17 cellular contexts compared by ENCODE assay signal in the genomic region with DNA sequence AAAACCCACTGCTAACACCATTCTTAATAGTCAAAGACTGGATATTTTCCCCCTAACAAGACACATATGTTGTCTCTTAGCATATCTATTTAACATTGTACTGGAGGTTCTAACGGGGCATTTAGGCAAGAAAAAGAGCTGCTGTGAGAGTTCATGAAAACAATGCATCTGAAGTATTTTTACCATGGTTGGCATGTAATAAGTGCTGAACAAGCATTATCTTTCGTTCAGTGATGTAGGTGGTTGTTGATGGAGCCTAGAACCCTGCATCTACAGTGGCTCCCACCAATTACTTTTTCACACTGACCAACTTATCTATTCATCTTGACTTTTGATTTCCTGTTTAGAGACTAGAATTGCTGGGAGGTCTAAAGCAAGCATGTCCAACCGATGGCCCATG. TPM values are rescaled to one million over a fixed set of nuclear protein-coding genes. Genes with fewer than 3 reads are reported as not detected.
DNase-seq lines count a peak whose midpoint lies in the region; ATAC-seq, FAIRE-seq and TF ChIP-seq lines count a peak whose summit lies in the region.
"Had no signal": no experiment of that assay in that cellular context is flagged by ENCODE, and none has a peak within 500 bp of the region (broad histone marks: within the 10 kb centered on the region; RNA-seq: fewer than 3 reads in every experiment).

No MANE protein-coding gene starts in this region.

- peaks cover 6% of the 10 kb centered on the region for H3K36me3 Mint-ChIP-seq in activated naive CD4-positive, alpha-beta T cell treated with anti-CD3 and anti-CD28 coated beads, Interleukin-2, amount 50 U/mL, for 24 hours

- H3K79me2 ChIP-seq in OCI-LY7 (ENCODE audit: insufficient read depth, low read depth, low read length), result peaks cover 94% of the 10 kb centered on the region
- H3K79me2 ChIP-seq in H1 (ENCODE audit: control insufficient read depth in 1 of 2, insufficient read depth in 2 of 2, low read length in 2 of 2), result peaks cover 0 to 7% of the 10 kb centered on the region in 2 experiments; a peak in 1 of 4 replicates

- peak overlapping the region; percentile 57 for H3K4me2 ChIP-seq in OCI-LY7 (ENCODE audit: low read length)
- H3K4me2 ChIP-seq in H1 (ENCODE audit: insufficient read depth in 1 of 2, low read depth in 2 of 2, low read length in 2 of 2), result no peak overlapping the region

- TF ChIP-seq RAD21 in H1 (IDR thresholded peaks at IDR 0.05 in 1 of 2, conservative IDR thresholded peaks at IDR 0.05 in 1 of 2; ENCODE audit: low read depth in 2 of 2, low read length in 2 of 2), result no peak

- H2AK5ac ChIP-seq in H1 (ENCODE audit: low read depth, low read length), result no peak overlapping the region

- H4K8ac ChIP-seq in H1 (ENCODE audit: extremely low read depth, insufficient read depth, low read length), result no peak overlapping the region

- BruUV-seq in OCI-LY7 (replicated peaks; lab: Mats Ljungman, UMichigan), result no TSS peak

- H3K4me3 ChIP-seq in OCI-LY7 (ENCODE audit: low read depth, low read length, poor library complexity, severe bottlenecking), result peak overlapping the region; percentile 10
- H3K4me3 ChIP-seq in H1 (ENCODE audit: extremely low read depth in 1 of 4, insufficient read depth in 2 of 4, low read depth in 3 of 4, low read length in 4 of 4), result no peak overlapping the region
- no peak overlapping the region for H3K4me3 ChIP-seq in upper lobe of left lung
- H3K4me3 ChIP-seq: heart right ventricle had no signal

- H2AFZ ChIP-seq in OCI-LY7 (ENCODE audit: low read length) (no peak overlapping the region), H1 (ENCODE audit: low read length) (no peak overlapping the region)

- H3K9me3 ChIP-seq in OCI-LY7 (ENCODE audit: low read length) (no peaks in the 10 kb centered on the region), H1 (ENCODE audit: insufficient read depth in 2 of 2, low read depth in 1 of 2, low read length in 1 of 2) (no peaks in the 10 kb centered on the region), upper lobe of left lung (no peaks in the 10 kb centered on the region)

- peak overlapping the region; percentile 84 for H3K27ac Mint-ChIP-seq in activated naive CD4-positive, alpha-beta T cell treated with anti-CD3 and anti-CD28 coated beads, Interleukin-2, amount 50 U/mL, for 24 hours

- H3K4me1 ChIP-seq in OCI-LY7 (ENCODE audit: insufficient read depth, low read length, poor library complexity, severe bottlenecking) (peaks cover 57% of the 10 kb centered on the region), H1 (replicated peaks in 1 of 4; ENCODE audit: control insufficient read depth in 3 of 4, insufficient read depth in 4 of 4, low read length in 3 of 4) (peaks cover 0 to 5% (median 4%) of the 10 kb centered on the region in 4 experiments; a peak in 2 of 7 replicates), upper lobe of left lung (peaks cover 80 to 93% (median 86%) of the 10 kb centered on the region in 4 donors)

- H2BK120ac ChIP-seq in H1 (replicated peaks; ENCODE audit: low read depth, low read length), result no peak overlapping the region

- TF ChIP-seq POLR2A in H1 (IDR thresholded peaks at IDR 0.05; ENCODE audit: control extremely low read depth in 1 of 2, low read depth in 2 of 2, low read length in 2 of 2) (no peak), upper lobe of left lung (IDR thresholded peaks at IDR 0.05) (no peak)

- no peak overlapping the region for H4K5ac ChIP-seq in H1 (ENCODE audit: insufficient read length, low read depth, low read length)

- CTCF ChIA-PET in OCI-LY7 (lab: Charles Lee; ENCODE audit: unreplicated experiment), result interaction anchor here (0.6 kb wide), 1 partner anchor 18 kb away, joined by 3 read pairs; no protein-coding TSS in a partner anchor
- CTCF ChIA-PET in H1 (lab: Charles Lee; ENCODE audit: partially characterized antibody), result interaction anchor here (0.6 kb wide), 1 partner anchor 63 kb away, joined by 3 read pairs; no protein-coding TSS in a partner anchor

- no peak overlapping the region for H3K14ac ChIP-seq in H1 (ENCODE audit: insufficient read length)

- no peak for TF ChIP-seq CTCF in OCI-LY7 (conservative IDR thresholded peaks at IDR 0.05; ENCODE audit: low read length)
- TF ChIP-seq CTCF in H1 (IDR thresholded peaks at IDR 0.05; ENCODE audit: control extremely low read depth in 1 of 3, insufficient read depth in 1 of 3, low read depth in 1 of 3, low read length in 3 of 3), result no peak
- no peak for TF ChIP-seq CTCF in upper lobe of left lung (IDR thresholded peaks at IDR 0.05)

- H2BK5ac ChIP-seq in H1 (ENCODE audit: low read depth, low read length), result no peak overlapping the region

- H3K27ac ChIP-seq in OCI-LY7 (ENCODE audit: low read depth, low read length, poor library complexity, severe bottlenecking) (peak overlapping the region; percentile 14), H1 (ENCODE audit: low read depth, low read length) (no peak overlapping the region), upper lobe of left lung (peak overlapping the region in 3 of 4 donors; percentile 7 to 99 (median 98))

- H3K79me1 ChIP-seq in H1 (ENCODE audit: low read depth, low read length), result no peaks in the 10 kb centered on the region

- H3K27me3 Mint-ChIP-seq in activated naive CD4-positive, alpha-beta T cell treated with anti-CD3 and anti-CD28 coated beads, Interleukin-2, amount 50 U/mL, for 24 hours, result no peaks in the 10 kb centered on the region

- 53% methylated on average over 3 of the region's 3 CpGs; no CpG with 5 or more reads in 1 of the 2 experiments for WGBS in H1 (ENCODE audit: extremely low coverage in 1 of 2, insufficient coverage in 1 of 2, insufficient read length in 1 of 2, insufficient replicate concordance in 2 of 2, low coverage in 1 of 2, low lambda C conversion rate in 2 of 2, missing lambda C conversion rate in 1 of 2), 2 experiments
- WGBS in upper lobe of left lung, 2 donors, result 51 to 52% methylated on average over 3 of the region's 3 CpGs

- POLR2A ChIA-PET in OCI-LY7 (lab: Charles Lee), result interaction anchor here (0.7 kb wide), 1 partner anchor 81 kb away, joined by 3 read pairs; no protein-coding TSS in a partner anchor
- POLR2A ChIA-PET in H1 (lab: Charles Lee; ENCODE audit: partially characterized antibody), result interaction anchor here (0.6 to 1.5 kb wide), 3 partner anchors 11 to 327 kb away, joined by 3 to 6 read pairs (median 5); a partner anchor contains a TSS

- H3K9me3 Mint-ChIP-seq in activated naive CD4-positive, alpha-beta T cell treated with anti-CD3 and anti-CD28 coated beads, Interleukin-2, amount 50 U/mL, for 24 hours, result no peaks in the 10 kb centered on the region

- H4K20me1 ChIP-seq in OCI-LY7 (ENCODE audit: insufficient read depth, low read length), result peaks cover 17% of the 10 kb centered on the region
- H4K20me1 ChIP-seq in H1 (replicated peaks in 1 of 2; ENCODE audit: control insufficient read depth in 1 of 2, insufficient read depth in 2 of 2, low read length in 2 of 2), result no peaks in the 10 kb centered on the region

- H2BK15ac ChIP-seq in H1 (ENCODE audit: low read length), result no peak overlapping the region

- H2BK20ac ChIP-seq in H1 (ENCODE audit: low read length), result no peak overlapping the region

- H3K23me2 ChIP-seq in H1 (ENCODE audit: low read depth, low read length), result no peaks in the 10 kb centered on the region

- ATAC-seq in upper lobe of left lung (ENCODE audit: low FRiP score in 2 of 2) (no peak), GM18861 (IDR thresholded peaks at IDR 0.05; ENCODE audit: unreplicated experiment) (no peak)
- ATAC-seq: heart right ventricle had no signal

- H3K23ac ChIP-seq in H1 (ENCODE audit: insufficient read length), result no peak overlapping the region

- no peaks in the 10 kb centered on the region for H3K27me3 ChIP-seq in H1 (replicated peaks in 1 of 4; ENCODE audit: control insufficient read depth in 3 of 4, extremely low read depth in 1 of 4, insufficient read depth in 3 of 4, low read length in 3 of 4)
- H3K27me3 ChIP-seq in upper lobe of left lung, result no peaks in the 10 kb centered on the region
- H3K27me3 ChIP-seq: heart right ventricle had no signal

- FAIRE-seq in H1 (lab: Jason Lieb, UNC), result no peak
- FAIRE-seq: urothelium cell line had no signal

- H2BK12ac ChIP-seq in H1 (ENCODE audit: low read depth, low read length), result no peak overlapping the region

- H3K9ac ChIP-seq in H1 (replicated peaks in 1 of 4; ENCODE audit: extremely low read depth in 1 of 4, low read depth in 3 of 4, low read length in 3 of 4), result no peak overlapping the region

- TF ChIP-seq EP300 in H1 (IDR thresholded peaks at IDR 0.05; ENCODE audit: borderline replicate concordance in 1 of 2, low read depth in 2 of 2, low read length in 2 of 2) (no peak), upper lobe of left lung (IDR thresholded peaks at IDR 0.05) (no peak)

- no peak overlapping the region for H3K56ac ChIP-seq in H1 (replicated peaks; ENCODE audit: insufficient read length, low read depth, low read length)

- H3K4ac ChIP-seq in H1 (replicated peaks; ENCODE audit: insufficient read length, low read depth, low read length), result no peak overlapping the region

- no peaks in the 10 kb centered on the region for H3K36me3 ChIP-seq in OCI-LY7 (ENCODE audit: insufficient read depth, low read length)
- no peaks in the 10 kb centered on the region for H3K36me3 ChIP-seq in H1 (ENCODE audit: control insufficient read depth in 2 of 4, insufficient read depth in 4 of 4, low read length in 3 of 4)
- H3K36me3 ChIP-seq in upper lobe of left lung, result no peaks in the 10 kb centered on the region
- H3K36me3 ChIP-seq: heart right ventricle had no signal

- peak overlapping the region; percentile 47 for H3K4me3 Mint-ChIP-seq in activated naive CD4-positive, alpha-beta T cell treated with anti-CD3 and anti-CD28 coated beads, Interleukin-2, amount 50 U/mL, for 24 hours
- H3K4me3 Mint-ChIP-seq: mesothelial cell of epicardium had no signal

- intact Hi-C loops in OCI-LY7 (cut with micrococcal nuclease; ENCODE audit: unreplicated experiment), result loop anchor here (10.0 kb wide), 1 partner anchor 140 kb away; a partner anchor contains a TSS

- DNase-seq in activated naive CD4-positive, alpha-beta T cell (lab: John Stamatoyannopoulos, UW), result no peak
- no peak for DNase-seq in OCI-LY7 (ENCODE audit: low spot score)
- DNase-seq in H1 (ENCODE audit: low read depth in 1 of 2, low spot score in 2 of 2), result no peak
- no peak for DNase-seq in upper lobe of left lung
- no peak for DNase-seq in amygdala (lab: John Stamatoyannopoulos, UW)
- DNase-seq in stimulated activated CD4-positive, alpha-beta T cell treated with anti-CD3 and anti-CD28 coated beads, Interleukin-12 subunit alpha, Interleukin-12 subunit beta, amount 100 ng/mL, for 4 hours, result no peak
- DNase-seq: activated CD4-positive, alpha-beta T cell treated with anti-CD3 and anti-CD28 coated beads, Interleukin-2, amount 50 U/mL, for 1 hour; activated gamma-delta T cell; heart right ventricle; islet precursor cell; NCI-H1092 treated with DMSO at 0.1 percent for 48 hours; NK-92 treated with Interleukin-12 subunit alpha and Interleukin-12 subunit beta, amount 100 ng/mL, for 24 hours; stimulated activated CD4-positive, alpha-beta T cell treated with anti-CD3 and anti-CD28 coated beads, Interleukin-4, amount 100 ng/mL, for 24 hours had no signal

- H3K9me2 ChIP-seq in OCI-LY7 (ENCODE audit: insufficient read depth, low read length), result no peaks in the 10 kb centered on the region

- peaks cover 89% of the 10 kb centered on the region for H3K4me1 Mint-ChIP-seq in activated naive CD4-positive, alpha-beta T cell treated with anti-CD3 and anti-CD28 coated beads, Interleukin-2, amount 50 U/mL, for 24 hours

- no peak overlapping the region for H4K91ac ChIP-seq in H1 (replicated peaks; ENCODE audit: insufficient read length, low read length)

- no peak overlapping the region for H3K18ac ChIP-seq in H1 (ENCODE audit: extremely low read depth, low read length)

RNA-seq across cellular contexts. Expression of a gene that starts 12.8 kb away (rescaled TPM):
- 8.1 and 12.8 TPM in 2 replicates for total RNA-seq in OCI-LY7 (2014; rRNA removed; shearing (Covaris generic))
- total RNA-seq in OCI-LY7 (2022) (38.7 and 43.7 TPM in 2 replicates), upper lobe of left lung (10 to 100 TPM; 26.2 to 83.3 (median 70.8) TPM)
- 17.9 and 18.2 TPM in 2 replicates for total RNA-seq in H1 (2021; fragmentation: NEBNext Ultra II Directional; extraction: Animal tissue kit (Norgen Biotek cat#: 25700))
- polyA plus RNA-seq in H1 (2011; rRNA removed), result 12.6 and 12.8 TPM in 2 replicates
- 8.5 TPM for polyA plus RNA-seq in H1 (2011; cell fraction: cytosol; rRNA removed)
- 7.0 TPM for polyA plus RNA-seq in H1 (2011; cell fraction: nucleus; rRNA removed)
- 11.2 to 12.3 TPM (median 11.8 TPM) in 4 replicates for polyA plus RNA-seq in H1 (2012, experiment 1 of 2)
- polyA plus RNA-seq in H1 (2012, experiment 2 of 2), result 15.0 TPM
- 17.0 TPM for polyA plus RNA-seq in H1 (2013, experiment 1 of 2)
- 19.4 TPM for polyA plus RNA-seq in H1 (2013, experiment 2 of 2)
- 13.8 and 14.9 TPM in 2 replicates for polyA minus RNA-seq in H1 (2011; rRNA and poly(A)+ RNA removed)
- 11.2 TPM for polyA minus RNA-seq in H1 (2011; cell fraction: cytosol; rRNA and poly(A)+ RNA removed)
- polyA minus RNA-seq in H1 (2011; cell fraction: nucleus; rRNA and poly(A)+ RNA removed), result 7.6 TPM
